ENCODE assay signal across 16 cellular contexts in the genomic region with DNA sequence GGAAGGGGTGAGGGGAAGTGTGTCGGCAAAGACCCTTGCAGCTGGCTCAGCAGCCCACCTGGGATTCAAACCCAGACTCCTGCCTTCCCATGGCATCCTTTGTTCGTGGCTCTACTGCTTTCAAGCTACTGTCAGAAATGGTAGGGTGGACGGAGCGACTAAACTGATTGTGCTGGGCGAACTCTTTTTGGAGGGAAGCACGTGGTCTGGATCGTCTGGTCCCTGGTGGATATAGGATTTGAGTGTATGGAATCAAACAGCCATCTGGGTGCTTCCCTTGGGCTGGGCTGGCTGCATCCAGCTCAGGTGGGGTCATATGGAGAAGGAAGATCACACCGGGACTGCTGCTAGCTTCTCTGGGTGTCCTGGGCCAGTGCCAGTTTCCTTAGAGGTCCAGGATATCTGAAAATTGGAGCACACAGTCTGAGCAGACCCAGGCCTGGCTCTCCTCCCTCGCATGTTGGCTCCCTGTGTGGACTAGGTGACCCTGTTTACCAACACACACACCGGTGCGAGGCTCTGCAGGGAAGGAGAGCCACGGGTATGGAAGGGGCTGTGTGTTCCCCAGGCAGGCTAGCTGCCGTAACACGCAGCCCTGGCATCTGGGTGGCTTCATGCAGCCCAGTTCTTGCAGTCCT. TPM values are rescaled to one million over a fixed set of nuclear protein-coding genes. Genes with fewer than 3 reads are reported as not detected.
DNase-seq lines count a peak whose midpoint lies in the region; ATAC-seq and TF ChIP-seq lines count a peak whose summit lies in the region.
"Had no signal": no experiment of that assay in that cellular context is flagged by ENCODE, and none has a peak within 500 bp of the region (broad histone marks: within the 10 kb centered on the region; RNA-seq: fewer than 3 reads in every experiment).

No MANE protein-coding gene starts in this region.

- H2AFZ ChIP-seq in H9 (ENCODE audit: low read length) (no peak overlapping the region), neural progenitor cell (replicated peaks) (no peak overlapping the region)

- H3K18ac ChIP-seq in H9 (ENCODE audit: insufficient read length, low read depth, low read length) = no peak overlapping the region

- H4K5ac ChIP-seq in H9 (ENCODE audit: insufficient read length, low read depth, low read length) = no peak overlapping the region

- no peaks in the 10 kb centered on the region for H3K9me3 ChIP-seq in CD4-positive, CD25-positive, alpha-beta regulatory T cell (ENCODE audit: control insufficient read depth in 2 of 2, low read length in 2 of 2)
- H3K9me3 ChIP-seq in H9 (ENCODE audit: control insufficient read depth, low read depth, low read length) (no peaks in the 10 kb centered on the region), neural progenitor cell (ENCODE audit: low read depth) (no peaks in the 10 kb centered on the region)

- no peak overlapping the region for H4K91ac ChIP-seq in H9 (ENCODE audit: insufficient read length, low read depth, low read length)

- H3K27me3 Mint-ChIP-seq in CD4-positive, CD25-positive, alpha-beta regulatory T cell = peaks cover 4% of the 10 kb centered on the region
- no peaks in the 10 kb centered on the region; the same call in 1 of the 2 replicates for H3K27me3 Mint-ChIP-seq in H9 (ENCODE audit: low read depth)
- H3K27me3 Mint-ChIP-seq in central memory CD8-positive, alpha-beta T cell = no peaks in the 10 kb centered on the region
- peaks cover 7% of the 10 kb centered on the region for H3K27me3 Mint-ChIP-seq in neural progenitor cell (ENCODE audit: insufficient read depth, low read depth)
- H3K27me3 Mint-ChIP-seq: progenitor cell of endocrine pancreas had no signal

- H4K20me1 ChIP-seq in H9 (ENCODE audit: control insufficient read depth, insufficient read depth, insufficient read length) = no peaks in the 10 kb centered on the region
- peaks cover 100% of the 10 kb centered on the region for H4K20me1 ChIP-seq in neural progenitor cell (ENCODE audit: low read depth)

- no peak overlapping the region for H2BK12ac ChIP-seq in H9 (ENCODE audit: insufficient read length, low read depth, low read length)

- peaks cover 5% of the 10 kb centered on the region for H3K79me1 ChIP-seq in H9 (ENCODE audit: insufficient read depth, low read depth, low read length, poor library complexity, severe bottlenecking)

- peaks cover 18% of the 10 kb centered on the region for H3K36me3 Mint-ChIP-seq in CD4-positive, CD25-positive, alpha-beta regulatory T cell
- H3K36me3 Mint-ChIP-seq in H9 (ENCODE audit: insufficient read depth in 1 of 3, low read depth in 3 of 3) = peaks cover 10 to 29% (median 21%) of the 10 kb centered on the region in 3 experiments; a peak in 6 of 7 replicates
- peaks cover 10% of the 10 kb centered on the region for H3K36me3 Mint-ChIP-seq in central memory CD8-positive, alpha-beta T cell (ENCODE audit: insufficient read depth)
- H3K36me3 Mint-ChIP-seq in neural progenitor cell = peaks cover 6% of the 10 kb centered on the region

- H2AK5ac ChIP-seq in H9 (ENCODE audit: insufficient read length, low read length) = no peak overlapping the region

- peaks cover 10% of the 10 kb centered on the region for H3F3A ChIP-seq in neural progenitor cell (ENCODE audit: low read depth)

- no peak overlapping the region for H3T11ph ChIP-seq in H9 (ENCODE audit: low read length)

- H2BK120ac ChIP-seq in H9 (ENCODE audit: low read depth, low read length, poor library complexity, severe bottlenecking) = no peak overlapping the region

- DNase-seq in CD4-positive, CD25-positive, alpha-beta regulatory T cell = no peak
- DNase-seq in H9 (no peak), neural progenitor cell (ENCODE audit: low spot score) (no peak), kidney glomerular epithelial cell (lab: John Stamatoyannopoulos, UW) (no peak), NCI-H526 treated with DMSO at 0.1 percent for 48 hours (lab: John Stamatoyannopoulos, UW) (no peak)
- DNase-seq in central memory CD8-positive, alpha-beta T cell (ENCODE audit: low spot score in 2 of 2) = no peak
- DNase-seq: central memory CD4-positive, alpha-beta T cell; effector memory CD4-positive, alpha-beta T cell; NCI-H187; NCI-H446; stimulated activated CD4-positive, alpha-beta T cell treated with anti-CD3 and anti-CD28 coated beads, Interleukin-4, amount 100 ng/mL, for 4 hours; SW 1271 had no signal

- no peak overlapping the region for H2BK15ac ChIP-seq in H9 (ENCODE audit: low read depth, low read length)

- H3K14ac ChIP-seq in H9 (ENCODE audit: insufficient read depth, low read length) = no peak overlapping the region

- no peak overlapping the region for H3K4ac ChIP-seq in H9 (ENCODE audit: low read depth, low read length)

- WGBS in H9 (ENCODE audit: extremely low coverage, insufficient read length, low lambda C conversion rate) = no CpG with 5 or more reads among the region's 14 CpGs

- peaks cover 6% of the 10 kb centered on the region for H3K36me3 ChIP-seq in CD4-positive, CD25-positive, alpha-beta regulatory T cell (ENCODE audit: control insufficient read depth, insufficient read depth, low read length)
- no peaks in the 10 kb centered on the region for H3K36me3 ChIP-seq in neural progenitor cell

- H3K27me3 ChIP-seq in CD4-positive, CD25-positive, alpha-beta regulatory T cell (ENCODE audit: control insufficient read depth, insufficient read depth, low read length) = no peaks in the 10 kb centered on the region
- no peaks in the 10 kb centered on the region for H3K27me3 ChIP-seq in H9 (ENCODE audit: insufficient read depth, low read length)
- H3K27me3 ChIP-seq in neural progenitor cell = no peaks in the 10 kb centered on the region

- H3K9ac ChIP-seq in H9 (ENCODE audit: extremely low read depth, insufficient read length, low read length) (no peak overlapping the region), neural progenitor cell (no peak overlapping the region)

- no peak overlapping the region for H2BK5ac ChIP-seq in H9 (ENCODE audit: insufficient read length, low read length)

- H3K4me1 Mint-ChIP-seq in CD4-positive, CD25-positive, alpha-beta regulatory T cell = peaks cover 11 to 83% (median 51%) of the 10 kb centered on the region in 4 donors
- H3K4me1 Mint-ChIP-seq in H9 = peaks cover 74 to 81% of the 10 kb centered on the region in 2 experiments
- H3K4me1 Mint-ChIP-seq in central memory CD8-positive, alpha-beta T cell = peaks cover 83% of the 10 kb centered on the region
- H3K4me1 Mint-ChIP-seq in neural progenitor cell = peaks cover 77% of the 10 kb centered on the region

- no peak for ATAC-seq in CD4-positive, CD25-positive, alpha-beta regulatory T cell (ENCODE audit: low read depth in 2 of 2)
- ATAC-seq in central memory CD8-positive, alpha-beta T cell (replicated peaks; ENCODE audit: extremely low read depth, poor library complexity, severe bottlenecking) = no peak
- ATAC-seq in HG03442 (IDR thresholded peaks at IDR 0.05; ENCODE audit: unreplicated experiment) (no peak), HG02973 (IDR thresholded peaks at IDR 0.05; ENCODE audit: unreplicated experiment) (no peak)

- no peak overlapping the region for H3K23ac ChIP-seq in H9 (ENCODE audit: insufficient read length, low read depth, low read length)

- H3K23me2 ChIP-seq in H9 (ENCODE audit: insufficient read length, low read depth, low read length, poor library complexity, severe bottlenecking) = no peaks in the 10 kb centered on the region

- no peak overlapping the region for H2BK20ac ChIP-seq in H9 (ENCODE audit: low read depth, low read length, poor library complexity, severe bottlenecking)

- peak overlapping the region; percentile 57 to 88 (median 85) for H3K27ac Mint-ChIP-seq in CD4-positive, CD25-positive, alpha-beta regulatory T cell
- H3K27ac Mint-ChIP-seq in H9 (peak overlapping the region; percentile 65 to 78 (median 71); a peak in 5 of 7 replicates), neural progenitor cell (peak overlapping the region; percentile 11)
- peak overlapping the region; percentile 36 for H3K27ac Mint-ChIP-seq in central memory CD8-positive, alpha-beta T cell (ENCODE audit: low read depth)
- H3K27ac Mint-ChIP-seq: progenitor cell of endocrine pancreas had no signal

- no peaks in the 10 kb centered on the region for H3K9me3 Mint-ChIP-seq in CD4-positive, CD25-positive, alpha-beta regulatory T cell
- H3K9me3 Mint-ChIP-seq in H9 = no peaks in the 10 kb centered on the region
- no peaks in the 10 kb centered on the region for H3K9me3 Mint-ChIP-seq in central memory CD8-positive, alpha-beta T cell
- H3K9me3 Mint-ChIP-seq in neural progenitor cell = no peaks in the 10 kb centered on the region

- H3K56ac ChIP-seq in H9 (ENCODE audit: insufficient read length, low read depth, low read length) = no peak overlapping the region

- H3K27ac ChIP-seq in CD4-positive, CD25-positive, alpha-beta regulatory T cell (ENCODE audit: insufficient read depth, low read length, poor library complexity, severe bottlenecking) = no peak overlapping the region
- H3K27ac ChIP-seq in H9 (ENCODE audit: insufficient read length, low read depth, low read length) = no peak overlapping the region
- H3K27ac ChIP-seq in neural progenitor cell = no peak overlapping the region

- H4K8ac ChIP-seq in H9 (replicated peaks; ENCODE audit: insufficient read length, low read depth, low read length) = no peak overlapping the region

- H3K4me2 ChIP-seq in H9 (ENCODE audit: insufficient read depth, insufficient read length, low read length) (no peak overlapping the region), neural progenitor cell (no peak overlapping the region)

- H3K4me1 ChIP-seq in CD4-positive, CD25-positive, alpha-beta regulatory T cell (ENCODE audit: control insufficient read depth, insufficient read depth, low read length, poor library complexity, severe bottlenecking) = peaks cover 23% of the 10 kb centered on the region
- H3K4me1 ChIP-seq in H9 (ENCODE audit: insufficient read depth, low read length) = peaks cover 14% of the 10 kb centered on the region; the same call in 1 of the 2 replicates
- H3K4me1 ChIP-seq in neural progenitor cell = peaks cover 23% of the 10 kb centered on the region

- H3K4me3 ChIP-seq in CD4-positive, CD25-positive, alpha-beta regulatory T cell (ENCODE audit: low read depth, low read length) = no peak overlapping the region
- no peak overlapping the region for H3K4me3 ChIP-seq in neural progenitor cell
- H3K4me3 ChIP-seq: lung had no signal

- H3K4me3 Mint-ChIP-seq in CD4-positive, CD25-positive, alpha-beta regulatory T cell = peak overlapping the region in 1 of 4 donors; percentile 37
- H3K4me3 Mint-ChIP-seq in H9 (no peak overlapping the region), neural progenitor cell (no peak overlapping the region)
- H3K4me3 Mint-ChIP-seq in central memory CD8-positive, alpha-beta T cell = no peak overlapping the region

- TF ChIP-seq CTCF in H9 (conservative IDR thresholded peaks at IDR 0.05) (no peak), neural progenitor cell (IDR thresholded peaks at IDR 0.05) (no peak)

- peaks cover 54% of the 10 kb centered on the region; the same call in 1 of the 2 replicates for H3K79me2 ChIP-seq in H9 (ENCODE audit: insufficient read depth, low read length)
- H3K79me2 ChIP-seq in neural progenitor cell (ENCODE audit: low read depth) = peaks cover 95% of the 10 kb centered on the region

RNA-seq across cellular contexts. Expression of a gene that starts 8.6 kb away (rescaled TPM):
- total RNA-seq in CD4-positive, CD25-positive, alpha-beta regulatory T cell = 49.7 TPM
- polyA plus RNA-seq in CD4-positive, CD25-positive, alpha-beta regulatory T cell = under 1 TPM; 0.21 to 0.96 (median 0.76) TPM
- total RNA-seq in H9 (2021) (48.2 and 49.7 TPM in 2 replicates), neural progenitor cell (ENCODE audit: low replicate concordance) (6.6 and 12.5 TPM in 2 replicates)

Comparison
In these comparisons a context has a peak if more than half of its experiments do, and no peak if none do; other contexts are left out.
1. H3K27ac Mint-ChIP-seq: peak in every context shown above with its lines; median percentile 85 in CD4-positive, CD25-positive, alpha-beta regulatory T cell; 71 in H9; 36 in central memory CD8-positive, alpha-beta T cell; 11 in neural progenitor cell.